Comparison of ENCODE assay signal across 25 cellular contexts in genomic region chr17:70295732-70296131, GRCh38.
DNase-seq lines count a peak whose midpoint lies in the region; ATAC-seq and TF ChIP-seq lines count a peak whose summit lies in the region.
"Had no signal": no experiment of that assay in that cellular context is flagged by ENCODE, and none has a peak within 500 bp of the region (broad histone marks: within the 10 kb centered on the region; RNA-seq: fewer than 3 reads in every experiment).

No MANE protein-coding gene starts in this region.

- WGBS in right cardiac atrium: 75% methylated on average over 1 of the region's 1 CpG

- no peaks in the 10 kb centered on the region for H3K4me1 Mint-ChIP-seq in CD8-positive, alpha-beta T cell (ENCODE audit: low read depth)
- H3K4me1 Mint-ChIP-seq: endodermal cell, natural killer cell had no signal

- no peak overlapping the region for H3K27ac ChIP-seq in right cardiac atrium (ENCODE audit: low read length)
- no peak overlapping the region for H3K27ac ChIP-seq in CD8-positive, alpha-beta T cell (ENCODE audit: low read depth, low read length)
- H3K27ac ChIP-seq: breast epithelium, colonic mucosa, esophagus squamous epithelium had no signal

- H3K27me3 ChIP-seq in right cardiac atrium (ENCODE audit: control insufficient read depth, insufficient read depth): no peaks in the 10 kb centered on the region
- no peaks in the 10 kb centered on the region for H3K27me3 ChIP-seq in CD8-positive, alpha-beta T cell (ENCODE audit: insufficient read depth, low read length)
- H3K27me3 ChIP-seq: BLaER1 treated with 17β-estradiol and CSF1 and Interleukin-3, amounts not matched to agents 10 nM and 100 nM; breast epithelium; colonic mucosa; esophagus squamous epithelium had no signal

- H3K9me3 ChIP-seq in right cardiac atrium (ENCODE audit: control insufficient read depth, low read length): no peaks in the 10 kb centered on the region
- H3K9me3 ChIP-seq in CD8-positive, alpha-beta T cell (ENCODE audit: low read length): no peaks in the 10 kb centered on the region
- H3K9me3 ChIP-seq: breast epithelium, colonic mucosa, esophagus squamous epithelium had no signal

- H3K4me3 ChIP-seq in right cardiac atrium (ENCODE audit: low read length): no peak overlapping the region
- no peak overlapping the region for H3K4me3 ChIP-seq in CD8-positive, alpha-beta T cell (ENCODE audit: low read depth, low read length)
- H3K4me3 ChIP-seq: BLaER1 treated with 17β-estradiol and CSF1 and Interleukin-3, amounts not matched to agents 10 nM and 100 nM; breast epithelium; colonic mucosa; esophagus squamous epithelium; K562 had no signal

- no peaks in the 10 kb centered on the region for H3K36me3 ChIP-seq in CD8-positive, alpha-beta T cell (ENCODE audit: insufficient read depth, low read length)
- H3K36me3 ChIP-seq: BLaER1 treated with 17β-estradiol and CSF1 and Interleukin-3, amounts not matched to agents 10 nM and 100 nM; breast epithelium; colonic mucosa; esophagus squamous epithelium had no signal

- H3K4me3 Mint-ChIP-seq in CD8-positive, alpha-beta T cell: no peak overlapping the region
- H3K4me3 Mint-ChIP-seq: activated T-cell treated with anti-CD3 and anti-CD28 coated beads, Interleukin-2, amount 50 U/mL, for 4 hours; endodermal cell; natural killer cell had no signal

- POLR2A ChIA-PET in CD8-positive, alpha-beta T cell (lab: Charles Lee): no interaction called here

- H3K27me3 Mint-ChIP-seq in CD8-positive, alpha-beta T cell (ENCODE audit: low read depth): no peaks in the 10 kb centered on the region

- ATAC-seq in Right ventricle myocardium superior (ENCODE audit: poor library complexity) (peak; percentile 94), right cardiac atrium (peak; percentile 57 to 64), GM21423 (IDR thresholded peaks at IDR 0.05; ENCODE audit: unreplicated experiment) (no peak)
- ATAC-seq in CD8-positive, alpha-beta T cell: no peak
- ATAC-seq: activated T-cell treated with anti-CD3 and anti-CD28 coated beads, Interleukin-2, amount 50 U/mL, for 4 hours; K562 had no signal

- CTCF ChIA-PET in CD8-positive, alpha-beta T cell (lab: Charles Lee): no interaction called here

- DNase-seq in Right ventricle myocardium superior (no peak), cardiac septum (ENCODE audit: low spot score) (no peak), NOMO-1 treated with dmso at 0.1 percent for 144 hours (lab: John Stamatoyannopoulos, UW; ENCODE audit: unreplicated experiment) (peak; percentile 38), right cardiac atrium (peak in 1 of 3 donors; percentile 27), GM20000 (ENCODE audit: low spot score) (no peak), GM10266 (ENCODE audit: extremely low spot score) (no peak)
- DNase-seq in CD8-positive, alpha-beta T cell: no peak
- DNase-seq: activated CD8-positive, alpha-beta memory T cell treated with anti-CD3 and anti-CD28 coated beads for 24 hours; activated naive CD4-positive, alpha-beta T cell treated with Interleukin-2 at 50 U/mL for 16 hours; activated T-cell treated with anti-CD3 and anti-CD28 coated beads, Interleukin-2, amount 50 U/mL, for 4 hours; amniotic stem cell; colonic mucosa; endodermal cell; esophagus squamous epithelium; mesendoderm; natural killer cell; NCI-H1092 treated with DMSO at 0.1 percent for 48 hours; NCI-H2029 treated with DMSO at 0.1 percent for 48 hours; NCI-H526 treated with DMSO at 0.1 percent for 48 hours; SHP77 treated with DMSO at 0.1 percent for 48 hours; T-helper 1 cell had no signal

- no peaks in the 10 kb centered on the region for H3K36me3 Mint-ChIP-seq in CD8-positive, alpha-beta T cell
- H3K36me3 Mint-ChIP-seq: natural killer cell had no signal

- H3K4me1 ChIP-seq in right cardiac atrium (ENCODE audit: control insufficient read depth, insufficient read depth, low read length): no peaks in the 10 kb centered on the region
- H3K4me1 ChIP-seq in CD8-positive, alpha-beta T cell (ENCODE audit: insufficient read depth, low read length): no peaks in the 10 kb centered on the region
- H3K4me1 ChIP-seq: breast epithelium, colonic mucosa, esophagus squamous epithelium had no signal

- H3K9me3 Mint-ChIP-seq in CD8-positive, alpha-beta T cell: peaks cover 3% of the 10 kb centered on the region
- H3K9me3 Mint-ChIP-seq: endodermal cell had no signal

- TF ChIP-seq CTCF in GM20000 (IDR thresholded peaks at IDR 0.05; ENCODE audit: extremely low read depth, missing control alignments): no peak
- TF ChIP-seq CTCF in CD8-positive, alpha-beta T cell (IDR thresholded peaks at IDR 0.05): no peak
- no peak for TF ChIP-seq CTCF in GM10266 (IDR thresholded peaks at IDR 0.05; ENCODE audit: control insufficient read depth, insufficient read depth, low read depth, missing control alignments)

- H3K27ac Mint-ChIP-seq in CD8-positive, alpha-beta T cell: no peak overlapping the region
- H3K27ac Mint-ChIP-seq: endodermal cell, natural killer cell had no signal

- intact Hi-C loops in Right ventricle myocardium superior (cut with DNase I) (no loop called here), cardiac septum (cut with DNase I) (no loop called here), right cardiac atrium (cut with DNase I) (no loop called here)
- intact Hi-C loops in CD8-positive, alpha-beta T cell (cut with DNase I, micrococcal nuclease): no loop called here

Comparison
In these comparisons a context has a peak if more than half of its experiments do, and no peak if none do; other contexts are left out.
1. ATAC-seq: peak in Right ventricle myocardium superior (single experiment) and right cardiac atrium (2 of 2); none in GM21423 (single experiment) and CD8-positive, alpha-beta T cell (single experiment).